ENCODE assay signal across 1 cellular context in genomic region chr20:20017852-20018245, GRCh38.
TF ChIP-seq lines count a peak whose summit lies in the region.

No MANE protein-coding gene starts in this region.

TF ChIP-seq in A549, 52 proteins besides CTCF, POLR2A, EP300 and RAD21 (continued from another document):
- TF ChIP-seq ELK1 (IDR thresholded peaks at IDR 0.05; ENCODE audit: low read depth, low read length) = no peak
- TF ChIP-seq HOXB5 (CRISPR knock-in tag; IDR thresholded peaks at IDR 0.05) = no peak
- no peak for TF ChIP-seq RFX5 (IDR thresholded peaks at IDR 0.05)
- TF ChIP-seq CHD2 (IDR thresholded peaks at IDR 0.05; ENCODE audit: low read length, partially characterized antibody) = no peak
- TF ChIP-seq ESRRA (IDR thresholded peaks at IDR 0.05; ENCODE audit: borderline replicate concordance, low read length) = no peak
- TF ChIP-seq MAZ (IDR thresholded peaks at IDR 0.05; ENCODE audit: borderline replicate concordance, low read depth, low read length) = no peak
- no peak for TF ChIP-seq USF2 (IDR thresholded peaks at IDR 0.05)
- no peak for TF ChIP-seq CHD4 (IDR thresholded peaks at IDR 0.05; ENCODE audit: borderline replicate concordance)
